In the genomic region with DNA sequence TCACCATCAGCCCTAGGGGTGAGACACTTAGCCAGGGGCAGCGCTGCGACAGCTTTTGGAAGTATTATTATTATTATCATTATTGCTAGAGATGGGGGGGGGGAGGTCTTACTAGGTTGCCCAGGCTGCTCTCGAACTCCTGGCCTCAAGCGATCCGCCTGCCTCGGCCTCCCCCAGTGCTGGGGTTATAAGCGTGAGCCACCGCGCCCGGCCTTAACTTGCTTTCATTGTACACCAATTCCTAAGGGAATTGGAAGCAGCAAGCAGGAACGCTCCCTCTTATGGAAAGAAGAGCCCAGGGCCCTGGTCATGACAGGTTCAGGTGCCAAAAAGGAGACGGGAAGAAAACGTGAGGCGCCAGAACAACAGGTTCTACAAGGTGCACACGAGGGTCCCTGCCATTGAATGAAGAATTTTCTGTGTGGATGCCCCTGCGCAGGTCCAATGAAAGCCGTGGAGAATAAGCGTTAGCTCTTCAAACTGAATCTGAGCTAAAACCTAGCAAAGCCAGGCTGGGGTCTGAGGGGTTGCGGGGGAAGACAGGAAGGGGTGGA, we compare ENCODE assay signal across 8 cellular contexts. TPM values are rescaled to one million over a fixed set of nuclear protein-coding genes. Genes with fewer than 3 reads are reported as not detected.
DNase-seq lines count a peak whose midpoint lies in the region; ATAC-seq, FAIRE-seq and TF ChIP-seq lines count a peak whose summit lies in the region.

No MANE protein-coding gene starts in this region.

- peaks cover 46% of the 10 kb centered on the region for H3K79me2 ChIP-seq in astrocyte (ENCODE audit: insufficient read depth, low read length)

- peaks cover 39 to 42% (median 41%) of the 10 kb centered on the region in 11 experiments for H3K36me3 ChIP-seq in BLaER1 treated with 17β-estradiol and CSF1 and Interleukin-3, amounts not matched to agents 10 nM and 100 nM
- H3K36me3 ChIP-seq in astrocyte (ENCODE audit: insufficient read depth, low read length) (peaks cover 29% of the 10 kb centered on the region), muscle layer of duodenum (ENCODE audit: control insufficient read depth in 1 of 2, insufficient read depth in 2 of 2, low read length in 2 of 2) (peaks cover 10 to 18% of the 10 kb centered on the region in 2 donors)

- peaks cover 20% of the 10 kb centered on the region for H3K36me3 Mint-ChIP-seq in astrocyte (ENCODE audit: low read depth, unreplicated experiment)

- no peak for FAIRE-seq in astrocyte (lab: Jason Lieb, UNC)

- H3K9me3 Mint-ChIP-seq in astrocyte (ENCODE audit: unreplicated experiment), result no peaks in the 10 kb centered on the region

- ATAC-seq in HG03457 (IDR thresholded peaks at IDR 0.05; ENCODE audit: unreplicated experiment) (no peak), HG02970 (IDR thresholded peaks at IDR 0.05; ENCODE audit: low FRiP score, unreplicated experiment) (no peak), GM18868 (IDR thresholded peaks at IDR 0.05; ENCODE audit: unreplicated experiment) (no peak)

- H3K4me3 ChIP-seq in BLaER1 treated with 17β-estradiol and CSF1 and Interleukin-3, amounts not matched to agents 10 nM and 100 nM, result peak overlapping the region in 5 of 10 experiments; percentile 86 to 97 (median 95); a peak in 5 of 20 replicates
- H3K4me3 ChIP-seq in HL-60 (replicated peaks; ENCODE audit: insufficient read depth, low read length) (peak overlapping the region; percentile 13; the same call in 1 of the 2 replicates), astrocyte (ENCODE audit: insufficient read depth, low read depth, low read length) (no peak overlapping the region), muscle layer of duodenum (ENCODE audit: low read depth in 1 of 2, low read length in 2 of 2) (peak overlapping the region; percentile 90 to 98)

- peak overlapping the region; percentile 39 for H2AFZ ChIP-seq in astrocyte (ENCODE audit: low read depth, low read length)

- DNase-seq in HL-60 (ENCODE audit: low read depth in 1 of 2, low spot score in 1 of 2) (no peak), astrocyte (ENCODE audit: low read depth) (no peak), OCI-M1 (lab: John Stamatoyannopoulos, UW) (no peak)

- peaks cover 12% of the 10 kb centered on the region for H3K27me3 Mint-ChIP-seq in astrocyte (ENCODE audit: low read depth, unreplicated experiment)

- peaks cover 18% of the 10 kb centered on the region for H3K4me1 Mint-ChIP-seq in astrocyte (ENCODE audit: low read depth, unreplicated experiment)

- 0 out of 22 replicates have a peak overlapping the region, but pooled peaks of 1 of the 11 experiments have one; percentile 100 for H3K9ac ChIP-seq in BLaER1 treated with 17β-estradiol and CSF1 and Interleukin-3, amounts not matched to agents 10 nM and 100 nM
- peak overlapping the region; percentile 100 for H3K9ac ChIP-seq in astrocyte (ENCODE audit: low read length)

- TF ChIP-seq CTCF in HL-60 (IDR thresholded peaks at IDR 0.05; ENCODE audit: insufficient read depth, low read length) (no peak), astrocyte (IDR thresholded peaks at IDR 0.05; ENCODE audit: insufficient read depth, low read depth, low read length) (no peak)

- H3K4me2 ChIP-seq in BLaER1 treated with 17β-estradiol and CSF1 and Interleukin-3, amounts not matched to agents 10 nM and 100 nM, result peak overlapping the region in 10 of 11 experiments; percentile 41 to 70 (median 54); a peak in 19 of 22 replicates
- H3K4me2 ChIP-seq in astrocyte (ENCODE audit: low read length), result peak overlapping the region; percentile 86

- H3K27me3 ChIP-seq in BLaER1 treated with 17β-estradiol and CSF1 and Interleukin-3, amounts not matched to agents 10 nM and 100 nM, result peaks cover 0 to 15% (median 0%) of the 10 kb centered on the region in 11 experiments; a peak in 3 of 22 replicates
- H3K27me3 ChIP-seq in HL-60 (ENCODE audit: insufficient read depth, poor library complexity, severe bottlenecking), result peaks cover 11% of the 10 kb centered on the region
- H3K27me3 ChIP-seq in astrocyte (ENCODE audit: insufficient read depth, low read length), result peaks cover 20% of the 10 kb centered on the region
- H3K27me3 ChIP-seq in muscle layer of duodenum (ENCODE audit: low read depth, low read length), result no peaks in the 10 kb centered on the region

- H3K9me3 ChIP-seq in BLaER1 treated with 17β-estradiol and CSF1 and Interleukin-3, amounts not matched to agents 10 nM and 100 nM (replicated peaks in 1 of 11), result no peaks in the 10 kb centered on the region
- H3K9me3 ChIP-seq in astrocyte (ENCODE audit: insufficient read depth, low read depth, low read length) (no peaks in the 10 kb centered on the region), muscle layer of duodenum (ENCODE audit: control insufficient read depth in 1 of 2, low read length in 2 of 2) (no peaks in the 10 kb centered on the region)

- H3K4me3 Mint-ChIP-seq in astrocyte (ENCODE audit: unreplicated experiment), result peak overlapping the region; percentile 100

- peaks cover 36 to 44% (median 43%) of the 10 kb centered on the region in 11 experiments for H4K20me1 ChIP-seq in BLaER1 treated with 17β-estradiol and CSF1 and Interleukin-3, amounts not matched to agents 10 nM and 100 nM
- H4K20me1 ChIP-seq in astrocyte (ENCODE audit: insufficient read depth, low read length), result peaks cover 42% of the 10 kb centered on the region

- H3K27ac ChIP-seq in BLaER1 treated with 17β-estradiol and CSF1 and Interleukin-3, amounts not matched to agents 10 nM and 100 nM, result no peak overlapping the region
- H3K27ac ChIP-seq in HL-60 (replicated peaks) (no peak overlapping the region), astrocyte (ENCODE audit: low read depth, low read length) (no peak overlapping the region), muscle layer of duodenum (ENCODE audit: low read length) (no peak overlapping the region)

- H3K27ac Mint-ChIP-seq in astrocyte (ENCODE audit: unreplicated experiment), result peak overlapping the region; percentile 99

- H3K4me1 ChIP-seq in BLaER1 treated with 17β-estradiol and CSF1 and Interleukin-3, amounts not matched to agents 10 nM and 100 nM, result peaks cover 36 to 57% (median 52%) of the 10 kb centered on the region in 10 experiments
- H3K4me1 ChIP-seq in astrocyte (ENCODE audit: insufficient read depth, low read length) (peaks cover 26% of the 10 kb centered on the region), muscle layer of duodenum (ENCODE audit: control insufficient read depth in 1 of 2, insufficient read depth in 2 of 2, low read length in 2 of 2) (peaks cover 10 to 39% of the 10 kb centered on the region in 2 donors)

RNA-seq across cellular contexts. Expression of a gene that starts 0.5 kb away (rescaled TPM):
- 832 and 919 TPM in 2 replicates for total RNA-seq in astrocyte

RNA-seq across cellular contexts. Expression of a gene that starts 10.4 kb away (rescaled TPM):
- total RNA-seq in astrocyte, result 8.0 and 9.8 TPM in 2 replicates
